In the genomic region with DNA sequence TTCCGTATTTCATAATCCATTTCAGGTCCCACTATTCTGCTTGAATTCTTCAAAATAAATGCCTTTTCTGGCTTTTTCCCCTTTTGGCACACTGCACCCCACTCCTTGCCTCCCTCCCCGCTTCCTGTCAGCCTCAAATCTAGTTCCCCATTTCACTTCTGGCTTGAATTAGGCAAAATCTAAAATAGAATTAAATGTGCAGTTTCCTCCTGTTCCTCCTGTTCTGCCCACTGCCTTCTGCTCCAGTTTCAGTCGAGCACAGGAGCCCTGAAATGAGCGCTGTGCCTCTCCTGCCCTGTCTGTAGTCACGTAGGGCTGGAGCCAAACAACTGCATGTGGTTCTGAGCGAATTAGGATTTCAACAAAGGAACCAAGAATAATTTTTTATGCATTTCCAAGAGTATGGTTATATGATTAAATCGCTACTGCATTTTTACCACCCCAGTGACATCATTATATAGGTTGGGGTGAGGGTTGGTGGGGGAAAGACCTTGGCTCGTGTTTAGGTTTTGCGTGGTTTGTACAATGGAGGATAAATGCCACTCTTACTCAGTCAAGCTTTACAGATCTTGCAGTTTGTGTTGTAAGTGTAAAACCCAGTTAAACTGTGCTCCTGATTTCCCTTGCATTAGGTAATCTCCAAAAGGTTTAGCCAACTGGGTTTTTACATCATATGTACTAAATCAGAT, we compare ENCODE assay signal across 10 cellular contexts.
DNase-seq lines count a peak whose midpoint lies in the region; ATAC-seq, FAIRE-seq and TF ChIP-seq lines count a peak whose summit lies in the region.
"Had no signal": no experiment of that assay in that cellular context is flagged by ENCODE, and none has a peak within 500 bp of the region (broad histone marks: within the 10 kb centered on the region; RNA-seq: fewer than 3 reads in every experiment).

No MANE protein-coding gene starts in this region.

- in situ Hi-C loops in ACHN (cut with HindIII; ENCODE audit: low pct_ligation_motif_present, low pct_unique_long_range_greater_than_20kb, low sequenced_read_pairs) = no loop called here

- H3K4me3 ChIP-seq in lung (no peak overlapping the region), tibial artery (no peak overlapping the region)

- H3K36me3 Mint-ChIP-seq in activated naive CD8-positive, alpha-beta T cell = peaks cover 36% of the 10 kb centered on the region

- no peak for TF ChIP-seq CTCF in lung (IDR thresholded peaks at IDR 0.05; ENCODE audit: control extremely low read depth, extremely low read depth)
- TF ChIP-seq CTCF in tibial artery (IDR thresholded peaks at IDR 0.05) = no peak

- peak overlapping the region; percentile 92 for H3K27ac Mint-ChIP-seq in activated naive CD8-positive, alpha-beta T cell

- H3K4me1 Mint-ChIP-seq in activated naive CD8-positive, alpha-beta T cell (ENCODE audit: low read depth) = peaks cover 63% of the 10 kb centered on the region

- H3K36me3 ChIP-seq in lung (ENCODE audit: control insufficient read depth in 2 of 2, insufficient read depth in 2 of 2, low read length in 2 of 2) (peaks cover 15 to 16% of the 10 kb centered on the region in 2 donors), tibial artery (peaks cover 39 to 51% (median 41%) of the 10 kb centered on the region in 3 donors)

- 37 to 61% methylated on average over 9 of the region's 9 CpGs for WGBS in lung, 2 donors

- no peaks in the 10 kb centered on the region for H3K27me3 ChIP-seq in lung (ENCODE audit: control insufficient read depth, insufficient read depth)
- no peaks in the 10 kb centered on the region for H3K27me3 ChIP-seq in tibial artery

- H3K4me1 ChIP-seq in lung (ENCODE audit: control insufficient read depth in 2 of 2, insufficient read depth in 2 of 2, low read length in 2 of 2) = peaks cover 11 to 23% of the 10 kb centered on the region in 2 donors
- H3K4me1 ChIP-seq in tibial artery = peaks cover 0 to 50% (median 30%) of the 10 kb centered on the region in 4 donors

- no peak for FAIRE-seq in RCC 7860 (lab: Jason Lieb, UNC)
- FAIRE-seq: endothelial cell of umbilical vein, H1 had no signal

- H3K9me3 Mint-ChIP-seq in activated naive CD8-positive, alpha-beta T cell (ENCODE audit: low read depth) = no peaks in the 10 kb centered on the region

- H3K27ac ChIP-seq in lung (ENCODE audit: low read depth in 1 of 2, low read length in 1 of 2) (peak overlapping the region; percentile 59 to 77), tibial artery (peak overlapping the region; percentile 61 to 64)

- H3K27me3 Mint-ChIP-seq in activated naive CD8-positive, alpha-beta T cell = no peaks in the 10 kb centered on the region

- peak overlapping the region; percentile 74 for H3K4me3 Mint-ChIP-seq in activated naive CD8-positive, alpha-beta T cell

- intact Hi-C loops in tibial artery (cut with DNase I; ENCODE audit: low total_unique reads) = no loop called here

- peak; percentile 48 for ATAC-seq in lung (ENCODE audit: insufficient read depth, low FRiP score)

- no peaks in the 10 kb centered on the region for H3K9me3 ChIP-seq in lung (ENCODE audit: control insufficient read depth in 2 of 2, insufficient read depth in 1 of 2, low read length in 1 of 2)
- no peaks in the 10 kb centered on the region for H3K9me3 ChIP-seq in tibial artery

- DNase-seq in activated T-cell treated with anti-CD3 and anti-CD28 coated beads for 4 hours (peak; percentile 8), lung (ENCODE audit: low spot score) (no peak), tibial artery (peak; percentile 44 to 75), ACHN (no peak), RCC 7860 (ENCODE audit: low spot score) (no peak)
- DNase-seq in activated T-cell treated with anti-CD3 and anti-CD28 coated beads, Interleukin-2, amount 50 U/mL, for 1 hour = no peak
- DNase-seq in activated effector memory CD4-positive, alpha-beta T cell treated with Interleukin-2 at 50 U/mL for 16 hours = no peak

Comparison
In these comparisons a context has a peak if more than half of its experiments do, and no peak if none do; other contexts are left out.
1. DNase-seq: peak in activated T-cell treated with anti-CD3 and anti-CD28 coated beads for 4 hours (single experiment) and tibial artery (2 of 2); none in activated T-cell treated with anti-CD3 and anti-CD28 coated beads, Interleukin-2, amount 50 U/mL, for 1 hour (single experiment), lung (single experiment), ACHN (single experiment), activated effector memory CD4-positive, alpha-beta T cell treated with Interleukin-2 at 50 U/mL for 16 hours (single experiment) and RCC 7860 (single experiment).